8 cellular contexts compared by ENCODE assay signal in genomic region chr1:45687753-45688737, GRCh38. TPM values are rescaled to one million over a fixed set of nuclear protein-coding genes. Genes with fewer than 3 reads are reported as not detected.
DNase-seq lines count a peak whose midpoint lies in the region; ATAC-seq and TF ChIP-seq lines count a peak whose summit lies in the region.

Gene TMEM69 (plus strand): TSS chr1:45688181. CDS start chr1:45691069, 2,888 bp downstream.

- peaks cover 84% of the 10 kb centered on the region for H3K79me2 ChIP-seq in DND-41 (ENCODE audit: insufficient read depth, low read length)
- peaks cover 74% of the 10 kb centered on the region for H3K79me2 ChIP-seq in OCI-LY3 (ENCODE audit: low read length)

- ATAC-seq in DND-41 (ENCODE audit: insufficient read depth, low read depth) (peak; percentile 35), IMR-90 (ENCODE audit: low read depth) (peak; percentile 15; the same call in 1 of the 2 replicates), GM19328 (IDR thresholded peaks at IDR 0.05; ENCODE audit: unreplicated experiment) (no peak)

- H3K4me1 ChIP-seq in DND-41 (ENCODE audit: insufficient read depth, low read length) (peaks cover 39% of the 10 kb centered on the region), IMR-90 (ENCODE audit: control insufficient read depth, insufficient read depth, low read length) (no peaks in the 10 kb centered on the region), OCI-LY3 (ENCODE audit: low read length) (peaks cover 13% of the 10 kb centered on the region)

- TF ChIP-seq RAD21 in IMR-90 (IDR thresholded peaks at IDR 0.05; ENCODE audit: low read length), result peak; percentile 17

- H3K23ac ChIP-seq in IMR-90 (ENCODE audit: low read depth, low read length), result peak within 1 kb of the TSS; percentile 86

- peaks cover 7% of the 10 kb centered on the region; the same call in 1 of the 2 replicates for H4K20me1 ChIP-seq in DND-41 (ENCODE audit: insufficient read depth, low read length)
- H4K20me1 ChIP-seq in IMR-90 (ENCODE audit: insufficient read depth, low read length), result peaks cover 11% of the 10 kb centered on the region; the same call in 1 of the 2 replicates
- H4K20me1 ChIP-seq in OCI-LY3 (ENCODE audit: insufficient read depth, low read length), result no peaks in the 10 kb centered on the region

- intact Hi-C loops in IMR-90 (cut with micrococcal nuclease), result loop anchor here (2.0 to 10.0 kb wide), 5 partner anchors 101 to 193 kb away; partner anchors contain the start of gene MAST2

- peak within 1 kb of the TSS; percentile 81 for H2AFZ ChIP-seq in DND-41 (ENCODE audit: low read depth, low read length)
- peak within 1 kb of the TSS; percentile 98 for H2AFZ ChIP-seq in IMR-90 (replicated peaks; ENCODE audit: low read length, poor library complexity)
- H2AFZ ChIP-seq in OCI-LY3 (ENCODE audit: low read depth, low read length), result peak within 1 kb of the TSS; percentile 80

- H3K14ac ChIP-seq in IMR-90 (replicated peaks; ENCODE audit: low read depth, low read length), result peak within 1 kb of the TSS; percentile 97

- DNase-seq in DND-41 (peak; percentile 88), IMR-90 (peak; percentile 91), epidermal melanocyte (ENCODE audit: insufficient read length, low spot score) (peak; percentile 88), middle frontal gyrus (ENCODE audit: extremely low spot score, low spot score) (peak; percentile 67)
- DNase-seq in activated CD8-positive, alpha-beta memory T cell treated with anti-CD3 and anti-CD28 coated beads, Interleukin-2, amount 50 U/mL, for 4 hours, result peak; percentile 67
- DNase-seq in stimulated activated CD8-positive, alpha-beta memory T cell treated with anti-CD3 and anti-CD28 coated beads, Interleukin-2, amount 100 ng/mL, for 1 hour (ENCODE audit: low read depth in 2 of 2), result peak; percentile 47 to 54

- H3K9ac ChIP-seq in DND-41 (ENCODE audit: low read depth, low read length) (peak within 1 kb of the TSS; percentile 98), IMR-90 (ENCODE audit: low read depth, low read length) (peak within 1 kb of the TSS; percentile 92), OCI-LY3 (ENCODE audit: low read length) (peak within 1 kb of the TSS; percentile 98)

- H3K9me1 ChIP-seq in IMR-90 (ENCODE audit: insufficient read depth, low read length), result 0 out of 2 replicates have a peak, but pooled peaks cover 3% of the 10 kb centered on the region

- peak within 1 kb of the TSS; percentile 67 for H2AK9ac ChIP-seq in IMR-90 (replicated peaks; ENCODE audit: low read depth, low read length, poor library complexity)

- H3K36me3 ChIP-seq in DND-41 (ENCODE audit: insufficient read depth, low read length), result peaks cover 23% of the 10 kb centered on the region
- H3K36me3 ChIP-seq in IMR-90 (ENCODE audit: control insufficient read depth, insufficient read depth, low read length), result no peaks in the 10 kb centered on the region; the same call in 1 of the 2 replicates
- peaks cover 8% of the 10 kb centered on the region for H3K36me3 ChIP-seq in OCI-LY3 (replicated peaks; ENCODE audit: low read depth, low read length)

- H3K56ac ChIP-seq in IMR-90 (ENCODE audit: extremely low read depth, insufficient read depth, low read length), result peak within 1 kb of the TSS; percentile 87

- H3K18ac ChIP-seq in IMR-90 (ENCODE audit: low read depth, low read length), result peak within 1 kb of the TSS; percentile 67; the same call in 1 of the 2 replicates

- dilution Hi-C loops in IMR-90 (cut with HindIII; ENCODE audit: low sequenced_read_pairs, unreplicated experiment), result no loop called here

- H4K91ac ChIP-seq in IMR-90 (ENCODE audit: insufficient read depth, low read depth, low read length), result peak within 1 kb of the TSS; percentile 80

- WGBS in IMR-90 (ENCODE audit: extremely low coverage in 2 of 2, insufficient read length in 1 of 2), 2 experiments, result 1% methylated on average over 11 of the region's 24 CpGs; no CpG with 5 or more reads in 1 of the 2 experiments

- H3K4me2 ChIP-seq in DND-41 (ENCODE audit: insufficient read depth, low read length) (peak within 1 kb of the TSS; percentile 73), IMR-90 (ENCODE audit: low read depth, low read length) (peak within 1 kb of the TSS; percentile 81), OCI-LY3 (ENCODE audit: low read length) (peak within 1 kb of the TSS; percentile 96)

- H2BK20ac ChIP-seq in IMR-90 (ENCODE audit: low read depth, low read length), result peak within 1 kb of the TSS; percentile 35; the same call in 1 of the 2 replicates

- peak within 1 kb of the TSS; percentile 82 for H2BK120ac ChIP-seq in IMR-90 (ENCODE audit: low read depth, low read length)

- TF ChIP-seq POLR2A in IMR-90 (IDR thresholded peaks at IDR 0.05; ENCODE audit: low read depth, low read length), result peak; percentile 47

- H2BK5ac ChIP-seq in IMR-90 (ENCODE audit: low read depth, low read length, poor library complexity, severe bottlenecking), result peak within 1 kb of the TSS; percentile 85

- H3K9me3 ChIP-seq in DND-41 (ENCODE audit: insufficient read depth, low read length, severe bottlenecking) (no peaks in the 10 kb centered on the region), IMR-90 (ENCODE audit: control insufficient read depth, insufficient read depth, low read length) (no peaks in the 10 kb centered on the region), OCI-LY3 (ENCODE audit: insufficient read depth, low read length) (no peaks in the 10 kb centered on the region)

- H4K8ac ChIP-seq in IMR-90 (ENCODE audit: low read depth in 2 of 2, low read length in 2 of 2), result peak within 1 kb of the TSS; percentile 93 to 98

- in situ Hi-C loops in IMR-90 (cut with MboI; ENCODE audit: low sequenced_read_pairs), result no loop called here

- H3K4me3 ChIP-seq in DND-41 (ENCODE audit: low read depth in 1 of 2, low read length in 2 of 2), result peak within 1 kb of the TSS; percentile 66 to 71
- H3K4me3 ChIP-seq in IMR-90 (ENCODE audit: insufficient read depth, low read depth, low read length), result peak within 1 kb of the TSS; percentile 63
- H3K4me3 ChIP-seq in OCI-LY3 (ENCODE audit: low read length), result peak within 1 kb of the TSS; percentile 99

- H3K4ac ChIP-seq in IMR-90 (ENCODE audit: low read depth, low read length), result peak within 1 kb of the TSS; percentile 95

- H3K79me1 ChIP-seq in IMR-90 (ENCODE audit: low read depth in 1 of 2, low read length in 2 of 2), result peaks cover 0 to 45% of the 10 kb centered on the region in 2 experiments; a peak in 3 of 4 replicates

- H4K5ac ChIP-seq in IMR-90 (ENCODE audit: low read depth, low read length), result peak within 1 kb of the TSS; percentile 89

- H2BK15ac ChIP-seq in IMR-90 (ENCODE audit: low read depth, low read length), result peak within 1 kb of the TSS; percentile 53; the same call in 2 of the 3 replicates

- peak within 1 kb of the TSS; percentile 96 for H3K27ac ChIP-seq in DND-41 (ENCODE audit: low read length)
- peak within 1 kb of the TSS; percentile 89 for H3K27ac ChIP-seq in IMR-90 (ENCODE audit: insufficient read depth, low read length)
- H3K27ac ChIP-seq in OCI-LY3 (ENCODE audit: low read length), result peak within 1 kb of the TSS; percentile 94

- no peaks in the 10 kb centered on the region for H3K27me3 ChIP-seq in DND-41 (ENCODE audit: insufficient read depth, low read length, poor library complexity)
- H3K27me3 ChIP-seq in IMR-90 (ENCODE audit: control insufficient read depth, insufficient read depth, low read length), result no peaks in the 10 kb centered on the region
- H3K27me3 ChIP-seq in OCI-LY3 (ENCODE audit: low read depth, low read length), result no peaks in the 10 kb centered on the region

- TF ChIP-seq CTCF in DND-41 (IDR thresholded peaks at IDR 0.05; ENCODE audit: borderline replicate concordance, extremely low read depth, low read length, poor library complexity, severe bottlenecking) (no peak), IMR-90 (conservative IDR thresholded peaks at IDR 0.05; ENCODE audit: low read depth, low read length) (peak; percentile 6; the same call in 1 of the 2 replicates), OCI-LY3 (IDR thresholded peaks at IDR 0.05; ENCODE audit: low read depth, low read length) (no peak)

- H2AK5ac ChIP-seq in IMR-90 (ENCODE audit: low read depth, low read length), result peak within 1 kb of the TSS; percentile 66

- CTCF ChIA-PET in IMR-90 (lab: Yijun Ruan, JAX), result interaction anchor here (0.6 kb wide), 1 partner anchor 243 kb away, joined by 3 read pairs; no protein-coding TSS in a partner anchor

- BruUV-seq in IMR-90 (replicated peaks; lab: Mats Ljungman, UMichigan), result no TSS peak

- POLR2A ChIA-PET in IMR-90 (lab: Charles Lee; ENCODE audit: unreplicated experiment), result interaction anchor here (1.1 kb wide), 1 partner anchor 166 kb away, joined by 10 read pairs; the partner anchor contains the start of gene PRDX1

TF ChIP-seq in IMR-90, 13 proteins besides CTCF, POLR2A, EP300 and RAD21:
- TF ChIP-seq ELK1 (IDR thresholded peaks at IDR 0.05; ENCODE audit: borderline replicate concordance, low read depth, low read length) (no peak), RFX5 (IDR thresholded peaks at IDR 0.05; ENCODE audit: low read depth, low read length) (no peak), MAFK (IDR thresholded peaks at IDR 0.05; ENCODE audit: low read depth, low read length) (no peak), MAZ (IDR thresholded peaks at IDR 0.05; ENCODE audit: borderline replicate concordance, low read depth, low read length) (peak; percentile 82; the same call in 1 of the 2 replicates), FOS (IDR thresholded peaks at IDR 0.05; ENCODE audit: low read depth, low read length) (no peak), MXI1 (IDR thresholded peaks at IDR 0.05; ENCODE audit: borderline replicate concordance, low read depth, low read length) (0 out of 2 replicates have a peak, but pooled peaks have one; percentile 33), NFE2L2 (IDR thresholded peaks at IDR 0.05; ENCODE audit: low read depth, low read length) (no peak), CEBPB (IDR thresholded peaks at IDR 0.05; ENCODE audit: low read depth, low read length) (no peak), BHLHE40 (IDR thresholded peaks at IDR 0.05; ENCODE audit: low read depth, low read length) (peak; percentile 86), CHD1 (IDR thresholded peaks at IDR 0.05; ENCODE audit: low read depth, low read length) (no peak)

RNA-seq across cellular contexts. Expression of gene TMEM69, which starts in this region (rescaled TPM):
- total RNA-seq in IMR-90 (2012; rRNA removed), result 14.2 and 19.9 TPM in 2 replicates
- 31.8 and 33.6 TPM in 2 replicates for polyA plus RNA-seq in IMR-90 (2012; rRNA removed)
- polyA plus RNA-seq in IMR-90 (2012; cell fraction: cytosol; rRNA removed), result 15.4 and 24.5 TPM in 2 replicates
- 3.3 and 15.9 TPM in 2 replicates for polyA plus RNA-seq in IMR-90 (2012; cell fraction: nucleus; rRNA removed; ENCODE audit: low replicate concordance)
